Comparison of ENCODE assay signal across 10 cellular contexts in the genomic region with DNA sequence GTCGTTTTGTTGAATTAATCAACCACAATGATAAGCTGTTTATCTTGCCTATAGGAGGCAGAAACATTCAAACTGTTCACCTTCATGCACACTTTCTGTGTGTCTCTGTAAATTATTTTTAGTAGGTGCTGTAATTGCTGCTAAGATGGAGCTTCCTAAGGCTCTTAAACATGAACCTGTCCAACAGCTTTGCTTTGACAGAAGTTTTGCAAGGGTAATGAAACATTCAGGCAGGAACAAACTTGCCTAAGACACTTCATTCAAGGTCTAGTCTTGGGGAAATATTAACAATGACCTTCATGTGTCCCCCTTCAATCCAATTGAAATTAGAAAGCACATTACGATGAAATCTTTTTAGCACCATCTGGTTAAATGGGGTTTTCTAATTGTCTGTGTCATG.
DNase-seq lines count a peak whose midpoint lies in the region; ATAC-seq and TF ChIP-seq lines count a peak whose summit lies in the region.
"Had no signal": no experiment of that assay in that cellular context is flagged by ENCODE, and none has a peak within 500 bp of the region (broad histone marks: within the 10 kb centered on the region; RNA-seq: fewer than 3 reads in every experiment).

No MANE protein-coding gene starts in this region.

- intact Hi-C loops in posterior cingulate gyrus (cut with DNase I): no loop called here
- intact Hi-C loops in mucosa of descending colon (cut with DNase I, micrococcal nuclease): no loop called here

- no peaks in the 10 kb centered on the region for H3K9me3 ChIP-seq in mucosa of descending colon
- H3K9me3 ChIP-seq: left lung had no signal

- H3K36me3 ChIP-seq in mucosa of descending colon (ENCODE audit: low read depth): no peaks in the 10 kb centered on the region
- H3K36me3 ChIP-seq: left lung had no signal

- peak overlapping the region; percentile 58 for H3K4me3 Mint-ChIP-seq in natural killer cell treated with Interleukin-12 subunit alpha and Interleukin-12 subunit beta and Interleukin-15 and Interleukin-18, amount 100 ng/mL, for 72 hours
- no peak overlapping the region for H3K4me3 Mint-ChIP-seq in activated T-cell treated with anti-CD3 and anti-CD28 coated beads, Interleukin-2, amount 50 U/mL, for 72 hours

- no peak overlapping the region for H3K4me3 ChIP-seq in mucosa of descending colon
- H3K4me3 ChIP-seq: left lung had no signal

- H3K4me1 ChIP-seq in mucosa of descending colon (ENCODE audit: low read depth): no peaks in the 10 kb centered on the region
- H3K4me1 ChIP-seq: left lung had no signal

- H3K27ac Mint-ChIP-seq in natural killer cell treated with Interleukin-12 subunit alpha and Interleukin-12 subunit beta and Interleukin-15 and Interleukin-18, amount 100 ng/mL, for 72 hours: peak overlapping the region; percentile 58 to 85
- no peak overlapping the region for H3K27ac Mint-ChIP-seq in activated T-cell treated with anti-CD3 and anti-CD28 coated beads, Interleukin-2, amount 50 U/mL, for 72 hours

- H3K9me3 Mint-ChIP-seq in natural killer cell treated with Interleukin-12 subunit alpha and Interleukin-12 subunit beta and Interleukin-15 and Interleukin-18, amount 100 ng/mL, for 72 hours: peaks cover 11% of the 10 kb centered on the region
- H3K9me3 Mint-ChIP-seq in activated T-cell treated with anti-CD3 and anti-CD28 coated beads, Interleukin-2, amount 50 U/mL, for 72 hours: peaks cover 3 to 6% of the 10 kb centered on the region in 2 donors

- H3K4me1 Mint-ChIP-seq in natural killer cell treated with Interleukin-12 subunit alpha and Interleukin-12 subunit beta and Interleukin-15 and Interleukin-18, amount 100 ng/mL, for 72 hours (ENCODE audit: low read depth in 2 of 2): peaks cover 18 to 21% of the 10 kb centered on the region in 2 donors
- no peaks in the 10 kb centered on the region for H3K4me1 Mint-ChIP-seq in activated T-cell treated with anti-CD3 and anti-CD28 coated beads, Interleukin-2, amount 50 U/mL, for 72 hours (ENCODE audit: low read depth)

- TF ChIP-seq CTCF in mucosa of descending colon (IDR thresholded peaks at IDR 0.05): no peak

- H3K27me3 Mint-ChIP-seq in natural killer cell treated with Interleukin-12 subunit alpha and Interleukin-12 subunit beta and Interleukin-15 and Interleukin-18, amount 100 ng/mL, for 72 hours: peaks cover 0 to 4% of the 10 kb centered on the region in 2 donors
- peaks cover 3% of the 10 kb centered on the region for H3K27me3 Mint-ChIP-seq in activated T-cell treated with anti-CD3 and anti-CD28 coated beads, Interleukin-2, amount 50 U/mL, for 72 hours (ENCODE audit: low read depth)

- DNase-seq in NCI-H526 (lab: John Stamatoyannopoulos, UW): peak; percentile 56 to 62
- DNase-seq in natural killer cell treated with Interleukin-12 subunit alpha and Interleukin-12 subunit beta and Interleukin-15 and Interleukin-18, amount 100 ng/mL, for 72 hours (ENCODE audit: low spot score): no peak
- DNase-seq in activated T-cell treated with anti-CD3 and anti-CD28 coated beads, Interleukin-2, amount 50 U/mL, for 72 hours: no peak
- no peak for DNase-seq in posterior cingulate gyrus
- DNase-seq in mucosa of descending colon: no peak
- DNase-seq: left lung, NCI-H1092 treated with DMSO at 0.1 percent for 48 hours had no signal

- ATAC-seq in GM19351 (IDR thresholded peaks at IDR 0.05; ENCODE audit: unreplicated experiment) (peak; percentile 13), HG03039 (IDR thresholded peaks at IDR 0.05; ENCODE audit: unreplicated experiment) (peak; percentile 1), GM18867 (IDR thresholded peaks at IDR 0.05; ENCODE audit: unreplicated experiment) (no peak), mucosa of descending colon (no peak)
- ATAC-seq in natural killer cell treated with Interleukin-12 subunit alpha and Interleukin-12 subunit beta and Interleukin-15 and Interleukin-18, amount 100 ng/mL, for 72 hours: no peak
- ATAC-seq in activated T-cell treated with anti-CD3 and anti-CD28 coated beads, Interleukin-2, amount 50 U/mL, for 72 hours (replicated peaks in 1 of 2): no peak
- ATAC-seq: left lung had no signal

- peaks cover 6% of the 10 kb centered on the region for H3K36me3 Mint-ChIP-seq in natural killer cell treated with Interleukin-12 subunit alpha and Interleukin-12 subunit beta and Interleukin-15 and Interleukin-18, amount 100 ng/mL, for 72 hours
- no peaks in the 10 kb centered on the region for H3K36me3 Mint-ChIP-seq in activated T-cell treated with anti-CD3 and anti-CD28 coated beads, Interleukin-2, amount 50 U/mL, for 72 hours (ENCODE audit: insufficient read depth in 2 of 2)

Comparison
In these comparisons a context has a peak if more than half of its experiments do, and no peak if none do; other contexts are left out.
1. ATAC-seq: peak in GM19351 (single experiment) and HG03039 (single experiment); none in natural killer cell treated with Interleukin-12 subunit alpha and Interleukin-12 subunit beta and Interleukin-15 and Interleukin-18, amount 100 ng/mL, for 72 hours (0 of 2), activated T-cell treated with anti-CD3 and anti-CD28 coated beads, Interleukin-2, amount 50 U/mL, for 72 hours (0 of 2), GM18867 (single experiment) and mucosa of descending colon (single experiment).
2. DNase-seq: peak in NCI-H526 (2 of 2); none in natural killer cell treated with Interleukin-12 subunit alpha and Interleukin-12 subunit beta and Interleukin-15 and Interleukin-18, amount 100 ng/mL, for 72 hours (single experiment), activated T-cell treated with anti-CD3 and anti-CD28 coated beads, Interleukin-2, amount 50 U/mL, for 72 hours (0 of 2), posterior cingulate gyrus (0 of 10) and mucosa of descending colon (0 of 3).